Comparison of ENCODE assay signal across 8 cellular contexts in the genomic region with DNA sequence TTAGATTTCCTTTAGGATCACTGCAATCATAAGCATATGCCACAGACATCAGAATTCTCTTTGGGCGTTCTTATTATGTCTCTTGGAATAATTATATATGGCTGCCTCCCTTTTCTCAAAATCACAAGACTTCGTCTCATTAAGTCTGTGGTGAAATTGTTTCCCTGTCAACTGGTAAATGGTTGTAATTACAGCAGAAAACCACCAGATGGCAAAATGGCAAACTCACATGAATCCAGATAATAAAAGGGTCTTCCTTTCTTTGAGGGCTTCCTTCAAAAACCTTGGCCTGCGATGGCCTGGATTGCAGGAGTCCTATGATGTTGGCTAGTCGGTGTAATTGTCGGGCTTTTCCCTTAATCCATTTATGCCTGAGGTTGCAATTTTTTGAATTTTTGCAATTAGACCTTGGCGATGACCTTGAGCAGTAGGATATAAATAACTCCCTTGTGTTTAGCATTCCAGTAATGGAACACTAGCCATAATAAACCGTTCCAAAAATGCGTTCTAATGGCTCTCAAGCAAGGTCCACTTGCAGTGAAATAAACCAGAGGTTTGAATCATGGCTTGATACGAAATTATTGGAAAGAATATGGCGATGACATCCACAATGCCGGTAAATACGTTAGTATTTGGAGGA.
DNase-seq lines count a peak whose midpoint lies in the region; ATAC-seq and TF ChIP-seq lines count a peak whose summit lies in the region.

No MANE protein-coding gene starts in this region.

- no peaks in the 10 kb centered on the region for H3K4me1 ChIP-seq in HEK293 (ENCODE audit: control insufficient read depth, insufficient read depth, low read length)

- H3K36me3 Mint-ChIP-seq in mesothelial cell of epicardium, result no peaks in the 10 kb centered on the region

- H3K4me3 Mint-ChIP-seq in mesothelial cell of epicardium, result no peak overlapping the region

- CTCF ChIA-PET in HEK293 (lab: Yijun Ruan, JAX), result interaction anchor here (0.6 to 1.6 kb wide), 4 partner anchors 60 to 559 kb away, joined by 3 to 11 read pairs (median 4); no protein-coding TSS in a partner anchor

- no peaks in the 10 kb centered on the region for H3K4me1 Mint-ChIP-seq in mesothelial cell of epicardium

- H3K36me3 ChIP-seq in HEK293 (ENCODE audit: control insufficient read depth in 2 of 2, insufficient read depth in 1 of 2, low read length in 2 of 2), result no peaks in the 10 kb centered on the region

- ATAC-seq in HG02763 (IDR thresholded peaks at IDR 0.05; ENCODE audit: unreplicated experiment), result no peak
- ATAC-seq in GM19328 (IDR thresholded peaks at IDR 0.05; ENCODE audit: unreplicated experiment), result no peak

- POLR2A ChIA-PET in HEK293 (lab: Yijun Ruan, JAX), result no interaction called here

- no peak overlapping the region for H3K27ac Mint-ChIP-seq in mesothelial cell of epicardium

- DNase-seq in EH (ENCODE audit: low read depth) (peak; percentile 26), NCI-H748 treated with DMSO at 0.1 percent for 48 hours (lab: John Stamatoyannopoulos, UW) (peak; percentile 27), dermis blood vessel endothelial cell (peak; percentile 54), mesothelial cell of epicardium (ENCODE audit: low spot score in 2 of 2, unreplicated experiment in 2 of 2) (no peak), occipital lobe (lab: John Stamatoyannopoulos, UW) (no peak)

- H3K9me3 Mint-ChIP-seq in mesothelial cell of epicardium, result no peaks in the 10 kb centered on the region

- no peak overlapping the region for H3K27ac ChIP-seq in HEK293 (ENCODE audit: extremely low read depth, low read depth, low read length)

- H3K9me3 ChIP-seq in HEK293 (ENCODE audit: control insufficient read depth, insufficient read depth, low read depth, low read length), result no peaks in the 10 kb centered on the region

- TF ChIP-seq CTCF in HEK293 (tag by site-specific recombination; IDR thresholded peaks at IDR 0.05), result no peak
- peak; percentile 91 for TF ChIP-seq CTCF in mesothelial cell of epicardium (IDR thresholded peaks at IDR 0.05; ENCODE audit: unreplicated experiment)

- peaks cover 5% of the 10 kb centered on the region for H3K27me3 Mint-ChIP-seq in mesothelial cell of epicardium (ENCODE audit: low read depth)

- no peak overlapping the region for H3K4me3 ChIP-seq in HEK293 (ENCODE audit: low read depth, low read length)

TF ChIP-seq in HEK293, 187 proteins besides CTCF, POLR2A, EP300 and RAD21:
- TF ChIP-seq INSM2 (tag by site-specific recombination; IDR thresholded peaks at IDR 0.05) (no peak), ZNF654 (tag by site-specific recombination; IDR thresholded peaks at IDR 0.05; ENCODE audit: low read depth) (0 out of 2 replicates have a peak, but pooled peaks have one; percentile 19), ZNF707 (tag by site-specific recombination; IDR thresholded peaks at IDR 0.05) (no peak)

Comparison
In these comparisons a context has a peak if more than half of its experiments do, and no peak if none do; other contexts are left out.
1. DNase-seq: peak in EH (single experiment), NCI-H748 treated with DMSO at 0.1 percent for 48 hours (single experiment) and dermis blood vessel endothelial cell (single experiment); none in mesothelial cell of epicardium (0 of 2) and occipital lobe (single experiment).